12 cellular contexts compared by ENCODE assay signal in the genomic region with DNA sequence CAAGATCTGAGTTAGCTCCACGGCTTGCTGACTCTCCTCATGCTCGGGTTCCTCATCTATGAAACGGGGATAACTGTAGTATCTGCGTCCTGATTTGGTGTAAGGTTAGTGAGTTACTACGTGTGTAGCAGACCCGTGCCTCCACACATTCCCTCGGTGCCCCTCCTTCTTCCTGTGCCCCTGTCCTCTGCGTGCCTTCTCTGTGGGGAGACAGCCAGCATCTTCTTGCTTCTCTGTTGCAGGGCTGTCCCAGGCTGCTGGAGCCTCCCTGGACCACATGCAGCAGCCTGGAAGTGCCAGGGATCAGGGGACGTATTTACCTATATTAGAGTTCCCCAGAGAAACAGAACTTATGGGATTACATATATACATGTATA.
A peak's percentile ranks its signal among the peaks of the same experiment; 100 is the strongest.
DNase-seq lines count a peak whose midpoint lies in the region; ATAC-seq and TF ChIP-seq lines count a peak whose summit lies in the region.
"Had no signal": no experiment of that assay in that cellular context is flagged by ENCODE, and none has a peak within 500 bp of the region (broad histone marks: within the 10 kb centered on the region; RNA-seq: fewer than 3 reads in every experiment).

No MANE protein-coding gene starts in this region.

- peaks cover 27% of the 10 kb centered on the region for H3K27me3 Mint-ChIP-seq in activated CD4-positive, alpha-beta T cell treated with anti-CD3 and anti-CD28 coated beads, Interleukin-2, amount 10 ng/mL, durations not matched to agents 7 days and 5 days
- H3K27me3 Mint-ChIP-seq in effector memory CD8-positive, alpha-beta T cell: peaks cover 26 to 36% of the 10 kb centered on the region in 2 donors
- H3K27me3 Mint-ChIP-seq in endothelial cell (ENCODE audit: unreplicated experiment): no peaks in the 10 kb centered on the region

- WGBS in upper lobe of left lung, 2 donors: 56 to 59% methylated on average over 9 of the region's 9 CpGs

- CTCF ChIA-PET in activated CD4-positive, alpha-beta T cell treated with anti-CD3 and anti-CD28 coated beads, Interleukin-2, amount 10 ng/mL, durations not matched to agents 7 days and 5 days (lab: Charles Lee): interaction anchor here (1.2 kb wide), 1 partner anchor 367 kb away, joined by 3 read pairs; no protein-coding TSS in a partner anchor

- H3K4me1 Mint-ChIP-seq in activated CD4-positive, alpha-beta T cell treated with anti-CD3 and anti-CD28 coated beads, Interleukin-2, amount 10 ng/mL, durations not matched to agents 7 days and 5 days: peaks cover 5% of the 10 kb centered on the region
- H3K4me1 Mint-ChIP-seq in effector memory CD8-positive, alpha-beta T cell (ENCODE audit: low read depth in 2 of 2): peaks cover 5% of the 10 kb centered on the region in 2 donors
- peaks cover 3% of the 10 kb centered on the region for H3K4me1 Mint-ChIP-seq in endothelial cell (ENCODE audit: unreplicated experiment)

- H3K27me3 ChIP-seq in Loucy (ENCODE audit: insufficient read depth, low read length, poor library complexity, severe bottlenecking): no peaks in the 10 kb centered on the region
- no peaks in the 10 kb centered on the region for H3K27me3 ChIP-seq in rectal smooth muscle tissue (ENCODE audit: control insufficient read depth, insufficient read depth, low read length)
- H3K27me3 ChIP-seq in upper lobe of left lung: no peaks in the 10 kb centered on the region
- H3K27me3 ChIP-seq: ovary, uterus had no signal

- peak overlapping the region; percentile 89; the same call in 1 of the 2 replicates for H2AFZ ChIP-seq in Loucy (ENCODE audit: low read length)

- H3K9me3 Mint-ChIP-seq in activated CD4-positive, alpha-beta T cell treated with anti-CD3 and anti-CD28 coated beads, Interleukin-2, amount 10 ng/mL, durations not matched to agents 7 days and 5 days: no peaks in the 10 kb centered on the region
- H3K9me3 Mint-ChIP-seq in effector memory CD8-positive, alpha-beta T cell: no peaks in the 10 kb centered on the region
- H3K9me3 Mint-ChIP-seq in endothelial cell (ENCODE audit: unreplicated experiment): no peaks in the 10 kb centered on the region

- H3K36me3 Mint-ChIP-seq in activated CD4-positive, alpha-beta T cell treated with anti-CD3 and anti-CD28 coated beads, Interleukin-2, amount 10 ng/mL, durations not matched to agents 7 days and 5 days (ENCODE audit: low read depth): no peaks in the 10 kb centered on the region
- H3K36me3 Mint-ChIP-seq in effector memory CD8-positive, alpha-beta T cell (ENCODE audit: insufficient read depth): no peaks in the 10 kb centered on the region
- H3K36me3 Mint-ChIP-seq in endothelial cell (ENCODE audit: low read depth, unreplicated experiment): no peaks in the 10 kb centered on the region

- TF ChIP-seq EP300 in upper lobe of left lung (IDR thresholded peaks at IDR 0.05): no peak

- H3K4me1 ChIP-seq in Loucy (ENCODE audit: insufficient read depth, low read length, poor library complexity, severe bottlenecking) (peaks cover 6% of the 10 kb centered on the region), rectal smooth muscle tissue (ENCODE audit: control insufficient read depth, insufficient read depth, low read length) (peaks cover 3% of the 10 kb centered on the region), upper lobe of left lung (peaks cover 8 to 16% (median 14%) of the 10 kb centered on the region in 4 donors)
- H3K4me1 ChIP-seq: uterus had no signal

- TF ChIP-seq POLR2A in upper lobe of left lung (IDR thresholded peaks at IDR 0.05): no peak

- POLR2A ChIA-PET in activated CD4-positive, alpha-beta T cell treated with anti-CD3 and anti-CD28 coated beads, Interleukin-2, amount 10 ng/mL, durations not matched to agents 7 days and 5 days (lab: Charles Lee): no interaction called here

- H3K27ac ChIP-seq in rectal smooth muscle tissue (ENCODE audit: low read depth, low read length): no peak overlapping the region
- no peak overlapping the region for H3K27ac ChIP-seq in upper lobe of left lung
- H3K27ac ChIP-seq: heart right ventricle, ovary, uterus had no signal

- H3K27ac Mint-ChIP-seq in activated CD4-positive, alpha-beta T cell treated with anti-CD3 and anti-CD28 coated beads, Interleukin-2, amount 10 ng/mL, durations not matched to agents 7 days and 5 days: no peak overlapping the region
- H3K27ac Mint-ChIP-seq in effector memory CD8-positive, alpha-beta T cell: peak overlapping the region in 1 of 2 donors; percentile 38
- no peak overlapping the region for H3K27ac Mint-ChIP-seq in endothelial cell (ENCODE audit: unreplicated experiment)

- peak overlapping the region; percentile 77 for H3K4me2 ChIP-seq in Loucy (ENCODE audit: low read depth, low read length, poor library complexity, severe bottlenecking)

- H3K4me3 Mint-ChIP-seq in activated CD4-positive, alpha-beta T cell treated with anti-CD3 and anti-CD28 coated beads, Interleukin-2, amount 10 ng/mL, durations not matched to agents 7 days and 5 days: peak overlapping the region; percentile 28
- H3K4me3 Mint-ChIP-seq in effector memory CD8-positive, alpha-beta T cell: peak overlapping the region; percentile 56 to 76
- H3K4me3 Mint-ChIP-seq in endothelial cell (ENCODE audit: unreplicated experiment): no peak overlapping the region

- H3K9me2 ChIP-seq in Loucy (replicated peaks; ENCODE audit: low read depth, low read length): no peaks in the 10 kb centered on the region

- no peaks in the 10 kb centered on the region for H3F3A ChIP-seq in Loucy (ENCODE audit: low read depth)

- H3K79me2 ChIP-seq in Loucy (ENCODE audit: insufficient read depth, low read length): no peaks in the 10 kb centered on the region

- TF ChIP-seq CTCF in Loucy (conservative IDR thresholded peaks at IDR 0.05; ENCODE audit: low read length) (no peak), endothelial cell (IDR thresholded peaks at IDR 0.05; ENCODE audit: unreplicated experiment) (no peak), upper lobe of left lung (IDR thresholded peaks at IDR 0.05) (no peak)

- no peak overlapping the region for H3K9ac ChIP-seq in Loucy (ENCODE audit: low read depth, low read length, poor library complexity, severe bottlenecking)
- no peak overlapping the region for H3K9ac ChIP-seq in rectal smooth muscle tissue (ENCODE audit: low read length)

- no peak for ATAC-seq in effector memory CD8-positive, alpha-beta T cell (replicated peaks)
- ATAC-seq in upper lobe of left lung (ENCODE audit: low FRiP score in 2 of 2): no peak

- H3K4me3 ChIP-seq in Loucy (ENCODE audit: low read length, poor library complexity, severe bottlenecking) (no peak overlapping the region), rectal smooth muscle tissue (ENCODE audit: low read length) (peak overlapping the region; percentile 58), upper lobe of left lung (peak overlapping the region in 1 of 4 donors; percentile 51)

- H3K36me3 ChIP-seq in Loucy (ENCODE audit: insufficient read depth, low read length) (no peaks in the 10 kb centered on the region), rectal smooth muscle tissue (ENCODE audit: control insufficient read depth, insufficient read depth, low read length) (no peaks in the 10 kb centered on the region), upper lobe of left lung (no peaks in the 10 kb centered on the region)
- H3K36me3 ChIP-seq: heart right ventricle, ovary, uterus had no signal

- H4K20me1 ChIP-seq in Loucy (ENCODE audit: insufficient read depth, low read length, poor library complexity, severe bottlenecking): no peaks in the 10 kb centered on the region

- H3K9me3 ChIP-seq in Loucy (ENCODE audit: insufficient read depth, low read depth, low read length): no peaks in the 10 kb centered on the region
- no peaks in the 10 kb centered on the region for H3K9me3 ChIP-seq in upper lobe of left lung
- H3K9me3 ChIP-seq: ovary, uterus had no signal

- peak; percentile 2 for DNase-seq in activated CD4-positive, alpha-beta T cell treated with anti-CD3 and anti-CD28 coated beads, Interleukin-2, amount 10 ng/mL, durations not matched to agents 7 days and 5 days
- no peak for DNase-seq in activated CD4-positive, alpha-beta T cell treated with anti-CD3 and anti-CD28 coated beads for 48 hours
- no peak for DNase-seq in effector memory CD8-positive, alpha-beta T cell
- no peak for DNase-seq in amygdala (lab: John Stamatoyannopoulos, UW)
- DNase-seq in endothelial cell (ENCODE audit: low spot score): no peak
- DNase-seq in upper lobe of left lung: no peak
- DNase-seq: NCI-H1092 had no signal
